19 cellular contexts compared by ENCODE assay signal in the genomic region with DNA sequence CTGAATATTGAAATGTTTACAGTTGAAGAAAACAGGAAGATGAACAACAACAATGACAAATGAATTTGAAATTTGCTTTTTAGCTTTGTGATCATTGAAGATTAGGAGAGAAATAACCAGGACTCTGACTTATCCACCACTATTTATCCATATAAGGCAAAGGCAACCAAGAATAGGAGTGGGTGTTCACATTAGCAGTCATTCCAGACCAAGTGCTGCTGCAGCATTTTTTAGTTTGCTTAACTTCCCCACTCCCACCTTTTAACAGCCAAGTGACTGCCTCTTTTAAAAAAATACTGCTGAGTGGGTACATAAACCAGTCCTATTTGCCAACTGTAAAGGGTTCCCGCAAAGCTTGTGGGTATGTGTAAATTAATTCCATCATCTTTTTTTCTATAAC.
"Had no signal": no experiment of that assay in that cellular context is flagged by ENCODE, and none has a peak within 500 bp of the region (broad histone marks: within the 10 kb centered on the region; RNA-seq: fewer than 3 reads in every experiment).

No MANE protein-coding gene starts in this region.

- H3K27me3 ChIP-seq: brain microvascular endothelial cell, ovary, thyroid gland had no signal

- DNase-seq: activated CD4-positive, alpha-beta T cell treated with anti-CD3 and anti-CD28 coated beads for 48 hours; activated CD8-positive, alpha-beta T cell treated with anti-CD3 and anti-CD28 coated beads for 36 hours; activated effector memory CD4-positive, alpha-beta T cell treated with Interleukin-2 at 50 U/mL for 16 hours; activated T-cell treated with anti-CD3 and anti-CD28 coated beads, Interleukin-2, amount 50 U/mL, for 4 hours; amniotic stem cell; brain microvascular endothelial cell; cerebellar nuclear complex; effector CD8-positive, alpha-beta T cell; foreskin fibroblast; hypothalamus; midbrain; ovary; stimulated activated CD4-positive, alpha-beta T cell treated with anti-CD3 and anti-CD28 coated beads, Interleukin-4, amount 100 ng/mL, for 1 hour; stimulated activated naive B cell treated with anti-CD40 and anti-IgM and Interleukin-4, amounts not matched to agents 10 μg/mL and 1 μg/mL and 100 μg/mL, for 72 hours; T-helper 17 cell; thyroid gland had no signal

- H3K27ac Mint-ChIP-seq: activated CD8-positive, alpha-beta T cell treated with anti-CD3 and anti-CD28 coated beads for 36 hours; activated naive CD4-positive, alpha-beta T cell treated with anti-CD3 and anti-CD28 coated beads, Interleukin-2, amount 50 U/mL, for 24 hours; stimulated activated naive B cell treated with anti-CD40 and anti-IgM and Interleukin-4, amounts not matched to agents 10 μg/mL and 1 μg/mL and 100 μg/mL, for 72 hours; T-helper 17 cell; WTC11 had no signal

- H3K27me3 Mint-ChIP-seq: activated CD8-positive, alpha-beta T cell treated with anti-CD3 and anti-CD28 coated beads for 36 hours; activated naive CD4-positive, alpha-beta T cell treated with anti-CD3 and anti-CD28 coated beads, Interleukin-2, amount 50 U/mL, for 24 hours; stimulated activated naive B cell treated with anti-CD40 and anti-IgM and Interleukin-4, amounts not matched to agents 10 μg/mL and 1 μg/mL and 100 μg/mL, for 72 hours; T-helper 17 cell had no signal

- ATAC-seq: activated CD8-positive, alpha-beta T cell treated with anti-CD3 and anti-CD28 coated beads for 36 hours; activated T-cell treated with anti-CD3 and anti-CD28 coated beads, Interleukin-2, amount 50 U/mL, for 4 hours; stimulated activated naive B cell treated with anti-CD40 and anti-IgM and Interleukin-4, amounts not matched to agents 10 μg/mL and 1 μg/mL and 100 μg/mL, for 72 hours; T-helper 17 cell; WTC11 had no signal

- H3K4me3 ChIP-seq: lung, ovary, thyroid gland had no signal

- H3K4me1 Mint-ChIP-seq: activated naive CD4-positive, alpha-beta T cell treated with anti-CD3 and anti-CD28 coated beads, Interleukin-2, amount 50 U/mL, for 24 hours; stimulated activated naive B cell treated with anti-CD40 and anti-IgM and Interleukin-4, amounts not matched to agents 10 μg/mL and 1 μg/mL and 100 μg/mL, for 72 hours; T-helper 17 cell; WTC11 had no signal

- H3K27ac ChIP-seq: brain microvascular endothelial cell, ovary, thyroid gland had no signal

- H3K4me3 Mint-ChIP-seq: activated CD8-positive, alpha-beta T cell treated with anti-CD3 and anti-CD28 coated beads for 36 hours; activated naive CD4-positive, alpha-beta T cell treated with anti-CD3 and anti-CD28 coated beads, Interleukin-2, amount 50 U/mL, for 24 hours; activated T-cell treated with anti-CD3 and anti-CD28 coated beads, Interleukin-2, amount 50 U/mL, for 4 hours; stimulated activated naive B cell treated with anti-CD40 and anti-IgM and Interleukin-4, amounts not matched to agents 10 μg/mL and 1 μg/mL and 100 μg/mL, for 72 hours; T-helper 17 cell; WTC11 had no signal

- H3K36me3 Mint-ChIP-seq: activated naive CD4-positive, alpha-beta T cell treated with anti-CD3 and anti-CD28 coated beads, Interleukin-2, amount 50 U/mL, for 24 hours; stimulated activated naive B cell treated with anti-CD40 and anti-IgM and Interleukin-4, amounts not matched to agents 10 μg/mL and 1 μg/mL and 100 μg/mL, for 72 hours; WTC11 had no signal

- H3K9me3 ChIP-seq: ovary, thyroid gland had no signal

- H3K9me3 Mint-ChIP-seq: activated T-cell treated with anti-CD3 and anti-CD28 coated beads, Interleukin-2, amount 50 U/mL, for 4 hours; WTC11 had no signal

- H3K36me3 ChIP-seq: brain microvascular endothelial cell, ovary, thyroid gland had no signal

- H3K4me1 ChIP-seq: thyroid gland had no signal
